ENCODE assay signal across 1 cellular context in genomic region chrX:19343462-19344206, GRCh38.
TF ChIP-seq lines count a peak whose summit lies in the region.

Gene PDHA1 (plus strand): TSS chrX:19343927. CDS start chrX:19344038, 111 bp downstream.

TF ChIP-seq in HepG2, 621 proteins besides CTCF, POLR2A, EP300 and RAD21 (continued from another document and continues in another):
- TF ChIP-seq, protein P1, sequence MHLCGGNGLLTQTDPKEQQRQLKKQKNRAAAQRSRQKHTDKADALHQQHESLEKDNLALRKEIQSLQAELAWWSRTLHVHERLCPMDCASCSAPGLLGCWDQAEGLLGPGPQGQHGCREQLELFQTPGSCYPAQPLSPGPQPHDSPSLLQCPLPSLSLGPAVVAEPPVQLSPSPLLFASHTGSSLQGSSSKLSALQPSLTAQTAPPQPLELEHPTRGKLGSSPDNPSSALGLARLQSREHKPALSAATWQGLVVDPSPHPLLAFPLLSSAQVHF (CRISPR knock-in tag; IDR thresholded peaks at IDR 0.05) = no peak
- TF ChIP-seq ZNF704 (CRISPR knock-in tag; IDR thresholded peaks at IDR 0.05; ENCODE audit: borderline replicate concordance) = no peak
- no peak for TF ChIP-seq ZNF639 (CRISPR knock-in tag; conservative IDR thresholded peaks at IDR 0.05)
- no peak for TF ChIP-seq RFX3 (CRISPR knock-in tag; IDR thresholded peaks at IDR 0.05)
- no peak for TF ChIP-seq NFE2 (CRISPR knock-in tag; IDR thresholded peaks at IDR 0.05)
- no peak for TF ChIP-seq SMARCE1 (IDR thresholded peaks at IDR 0.05; ENCODE audit: borderline replicate concordance)
- no peak for TF ChIP-seq TAF15 (IDR thresholded peaks at IDR 0.05; ENCODE audit: low read depth, low read length, poor library complexity, severe bottlenecking)
- TF ChIP-seq ZNF768 (CRISPR knock-in tag; IDR thresholded peaks at IDR 0.05) = no peak
- TF ChIP-seq HOXD1 (CRISPR knock-in tag; IDR thresholded peaks at IDR 0.05) = no peak
- no peak for TF ChIP-seq ZFP36L1 (CRISPR knock-in tag; IDR thresholded peaks at IDR 0.05)
- no peak for TF ChIP-seq TRAFD1 (CRISPR knock-in tag; IDR thresholded peaks at IDR 0.05; ENCODE audit: borderline replicate concordance)
- no peak for TF ChIP-seq MED13 (CRISPR knock-in tag; IDR thresholded peaks at IDR 0.05)
- TF ChIP-seq ZMAT3 (CRISPR knock-in tag; conservative IDR thresholded peaks at IDR 0.05) = no peak
- peak; percentile 74; the same call in 1 of the 2 replicates for TF ChIP-seq THAP11 (CRISPR knock-in tag; IDR thresholded peaks at IDR 0.05)
- no peak for TF ChIP-seq SOX13 (IDR thresholded peaks at IDR 0.05)
- TF ChIP-seq SOX13 (CRISPR knock-in tag; conservative IDR thresholded peaks at IDR 0.05 in 1 of 2, IDR thresholded peaks at IDR 0.05 in 1 of 2) = no peak
- TF ChIP-seq, protein P2, sequence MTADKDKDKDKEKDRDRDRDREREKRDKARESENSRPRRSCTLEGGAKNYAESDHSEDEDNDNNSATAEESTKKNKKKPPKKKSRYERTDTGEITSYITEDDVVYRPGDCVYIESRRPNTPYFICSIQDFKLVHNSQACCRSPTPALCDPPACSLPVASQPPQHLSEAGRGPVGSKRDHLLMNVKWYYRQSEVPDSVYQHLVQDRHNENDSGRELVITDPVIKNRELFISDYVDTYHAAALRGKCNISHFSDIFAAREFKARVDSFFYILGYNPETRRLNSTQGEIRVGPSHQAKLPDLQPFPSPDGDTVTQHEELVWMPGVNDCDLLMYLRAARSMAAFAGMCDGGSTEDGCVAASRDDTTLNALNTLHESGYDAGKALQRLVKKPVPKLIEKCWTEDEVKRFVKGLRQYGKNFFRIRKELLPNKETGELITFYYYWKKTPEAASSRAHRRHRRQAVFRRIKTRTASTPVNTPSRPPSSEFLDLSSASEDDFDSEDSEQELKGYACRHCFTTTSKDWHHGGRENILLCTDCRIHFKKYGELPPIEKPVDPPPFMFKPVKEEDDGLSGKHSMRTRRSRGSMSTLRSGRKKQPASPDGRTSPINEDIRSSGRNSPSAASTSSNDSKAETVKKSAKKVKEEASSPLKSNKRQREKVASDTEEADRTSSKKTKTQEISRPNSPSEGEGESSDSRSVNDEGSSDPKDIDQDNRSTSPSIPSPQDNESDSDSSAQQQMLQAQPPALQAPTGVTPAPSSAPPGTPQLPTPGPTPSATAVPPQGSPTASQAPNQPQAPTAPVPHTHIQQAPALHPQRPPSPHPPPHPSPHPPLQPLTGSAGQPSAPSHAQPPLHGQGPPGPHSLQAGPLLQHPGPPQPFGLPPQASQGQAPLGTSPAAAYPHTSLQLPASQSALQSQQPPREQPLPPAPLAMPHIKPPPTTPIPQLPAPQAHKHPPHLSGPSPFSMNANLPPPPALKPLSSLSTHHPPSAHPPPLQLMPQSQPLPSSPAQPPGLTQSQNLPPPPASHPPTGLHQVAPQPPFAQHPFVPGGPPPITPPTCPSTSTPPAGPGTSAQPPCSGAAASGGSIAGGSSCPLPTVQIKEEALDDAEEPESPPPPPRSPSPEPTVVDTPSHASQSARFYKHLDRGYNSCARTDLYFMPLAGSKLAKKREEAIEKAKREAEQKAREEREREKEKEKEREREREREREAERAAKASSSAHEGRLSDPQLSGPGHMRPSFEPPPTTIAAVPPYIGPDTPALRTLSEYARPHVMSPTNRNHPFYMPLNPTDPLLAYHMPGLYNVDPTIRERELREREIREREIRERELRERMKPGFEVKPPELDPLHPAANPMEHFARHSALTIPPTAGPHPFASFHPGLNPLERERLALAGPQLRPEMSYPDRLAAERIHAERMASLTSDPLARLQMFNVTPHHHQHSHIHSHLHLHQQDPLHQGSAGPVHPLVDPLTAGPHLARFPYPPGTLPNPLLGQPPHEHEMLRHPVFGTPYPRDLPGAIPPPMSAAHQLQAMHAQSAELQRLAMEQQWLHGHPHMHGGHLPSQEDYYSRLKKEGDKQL (CRISPR knock-in tag; IDR thresholded peaks at IDR 0.05; ENCODE audit: low read depth) = no peak
- TF ChIP-seq, protein P3, sequence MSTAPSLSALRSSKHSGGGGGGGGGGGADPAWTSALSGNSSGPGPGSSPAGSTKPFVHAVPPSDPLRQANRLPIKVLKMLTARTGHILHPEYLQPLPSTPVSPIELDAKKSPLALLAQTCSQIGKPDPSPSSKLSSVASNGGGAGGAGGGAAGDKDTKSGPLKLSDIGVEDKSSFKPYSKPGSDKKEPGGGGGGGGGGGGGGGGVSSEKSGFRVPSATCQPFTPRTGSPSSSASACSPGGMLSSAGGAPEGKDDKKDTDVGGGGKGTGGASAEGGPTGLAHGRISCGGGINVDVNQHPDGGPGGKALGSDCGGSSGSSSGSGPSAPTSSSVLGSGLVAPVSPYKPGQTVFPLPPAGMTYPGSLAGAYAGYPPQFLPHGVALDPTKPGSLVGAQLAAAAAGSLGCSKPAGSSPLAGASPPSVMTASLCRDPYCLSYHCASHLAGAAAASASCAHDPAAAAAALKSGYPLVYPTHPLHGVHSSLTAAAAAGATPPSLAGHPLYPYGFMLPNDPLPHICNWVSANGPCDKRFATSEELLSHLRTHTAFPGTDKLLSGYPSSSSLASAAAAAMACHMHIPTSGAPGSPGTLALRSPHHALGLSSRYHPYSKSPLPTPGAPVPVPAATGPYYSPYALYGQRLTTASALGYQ (CRISPR knock-in tag; IDR thresholded peaks at IDR 0.05) = no peak
- no peak for TF ChIP-seq U2AF1 (optimal IDR thresholded peaks at IDR 0.05; ENCODE audit: low read depth, low read length)
- TF ChIP-seq ZNF317 (CRISPR knock-in tag; IDR thresholded peaks at IDR 0.05) = no peak
- no peak for TF ChIP-seq ZFP36 (IDR thresholded peaks at IDR 0.05; ENCODE audit: borderline replicate concordance, low read depth, low read length, partially characterized antibody)
- TF ChIP-seq ZNF879 (CRISPR knock-in tag; IDR thresholded peaks at IDR 0.05) = no peak
- TF ChIP-seq PCBP2 (optimal IDR thresholded peaks at IDR 0.05; ENCODE audit: low read depth, low read length, poor library complexity, severe bottlenecking) = no peak
- no peak for TF ChIP-seq ZNF564 (CRISPR knock-in tag; IDR thresholded peaks at IDR 0.05)
- TF ChIP-seq PHF5A (CRISPR knock-in tag; IDR thresholded peaks at IDR 0.05; ENCODE audit: low read depth, unreplicated experiment) = no peak
- peak; percentile 86 for TF ChIP-seq SP2 (CRISPR knock-in tag; IDR thresholded peaks at IDR 0.05)
- TF ChIP-seq ZNF354B (CRISPR knock-in tag; IDR thresholded peaks at IDR 0.05) = no peak
- TF ChIP-seq ZNF383 (CRISPR knock-in tag; IDR thresholded peaks at IDR 0.05; ENCODE audit: borderline replicate concordance) = no peak
- TF ChIP-seq ZNF329 (CRISPR knock-in tag; IDR thresholded peaks at IDR 0.05; ENCODE audit: low read depth) = no peak
- TF ChIP-seq JUND (CRISPR knock-in tag; IDR thresholded peaks at IDR 0.05) = no peak
- no peak for TF ChIP-seq RXRB (CRISPR knock-in tag; IDR thresholded peaks at IDR 0.05; ENCODE audit: borderline replicate concordance)
- 0 out of 2 replicates have a peak, but pooled peaks have one; percentile 29 for TF ChIP-seq ZBTB34 (CRISPR knock-in tag; IDR thresholded peaks at IDR 0.05)
- TF ChIP-seq, protein P4, sequence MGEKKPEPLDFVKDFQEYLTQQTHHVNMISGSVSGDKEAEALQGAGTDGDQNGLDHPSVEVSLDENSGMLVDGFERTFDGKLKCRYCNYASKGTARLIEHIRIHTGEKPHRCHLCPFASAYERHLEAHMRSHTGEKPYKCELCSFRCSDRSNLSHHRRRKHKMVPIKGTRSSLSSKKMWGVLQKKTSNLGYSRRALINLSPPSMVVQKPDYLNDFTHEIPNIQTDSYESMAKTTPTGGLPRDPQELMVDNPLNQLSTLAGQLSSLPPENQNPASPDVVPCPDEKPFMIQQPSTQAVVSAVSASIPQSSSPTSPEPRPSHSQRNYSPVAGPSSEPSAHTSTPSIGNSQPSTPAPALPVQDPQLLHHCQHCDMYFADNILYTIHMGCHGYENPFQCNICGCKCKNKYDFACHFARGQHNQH (CRISPR knock-in tag; IDR thresholded peaks at IDR 0.05) = 0 out of 2 replicates have a peak, but pooled peaks have one; percentile 33
- no peak for TF ChIP-seq PRMT3 (CRISPR knock-in tag; IDR thresholded peaks at IDR 0.05; ENCODE audit: borderline replicate concordance, low read depth)
- TF ChIP-seq DDIT3 (CRISPR knock-in tag; IDR thresholded peaks at IDR 0.05) = no peak
- TF ChIP-seq, protein P5, sequence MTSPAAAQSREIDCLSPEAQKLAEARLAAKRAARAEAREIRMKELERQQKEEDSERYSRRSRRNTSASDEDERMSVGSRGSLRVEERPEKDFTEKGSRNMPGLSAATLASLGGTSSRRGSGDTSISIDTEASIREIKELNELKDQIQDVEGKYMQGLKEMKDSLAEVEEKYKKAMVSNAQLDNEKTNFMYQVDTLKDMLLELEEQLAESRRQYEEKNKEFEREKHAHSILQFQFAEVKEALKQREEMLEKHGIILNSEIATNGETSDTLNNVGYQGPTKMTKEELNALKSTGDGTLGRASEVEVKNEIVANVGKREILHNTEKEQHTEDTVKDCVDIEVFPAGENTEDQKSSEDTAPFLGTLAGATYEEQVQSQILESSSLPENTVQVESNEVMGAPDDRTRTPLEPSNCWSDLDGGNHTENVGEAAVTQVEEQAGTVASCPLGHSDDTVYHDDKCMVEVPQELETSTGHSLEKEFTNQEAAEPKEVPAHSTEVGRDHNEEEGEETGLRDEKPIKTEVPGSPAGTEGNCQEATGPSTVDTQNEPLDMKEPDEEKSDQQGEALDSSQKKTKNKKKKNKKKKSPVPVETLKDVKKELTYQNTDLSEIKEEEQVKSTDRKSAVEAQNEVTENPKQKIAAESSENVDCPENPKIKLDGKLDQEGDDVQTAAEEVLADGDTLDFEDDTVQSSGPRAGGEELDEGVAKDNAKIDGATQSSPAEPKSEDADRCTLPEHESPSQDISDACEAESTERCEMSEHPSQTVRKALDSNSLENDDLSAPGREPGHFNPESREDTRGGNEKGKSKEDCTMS (CRISPR knock-in tag; conservative IDR thresholded peaks at IDR 0.05) = no peak
- TF ChIP-seq NFRKB (IDR thresholded peaks at IDR 0.05) = no peak
- TF ChIP-seq ZNF572 (CRISPR knock-in tag; IDR thresholded peaks at IDR 0.05) = no peak
- TF ChIP-seq MIER2 (CRISPR knock-in tag; IDR thresholded peaks at IDR 0.05) = no peak
- no peak for TF ChIP-seq REPIN1 (CRISPR knock-in tag; IDR thresholded peaks at IDR 0.05; ENCODE audit: borderline replicate concordance, low read depth)
- TF ChIP-seq POGK (CRISPR knock-in tag; conservative IDR thresholded peaks at IDR 0.05) = no peak
